Comparison of ENCODE assay signal across 31 cellular contexts in the genomic region with DNA sequence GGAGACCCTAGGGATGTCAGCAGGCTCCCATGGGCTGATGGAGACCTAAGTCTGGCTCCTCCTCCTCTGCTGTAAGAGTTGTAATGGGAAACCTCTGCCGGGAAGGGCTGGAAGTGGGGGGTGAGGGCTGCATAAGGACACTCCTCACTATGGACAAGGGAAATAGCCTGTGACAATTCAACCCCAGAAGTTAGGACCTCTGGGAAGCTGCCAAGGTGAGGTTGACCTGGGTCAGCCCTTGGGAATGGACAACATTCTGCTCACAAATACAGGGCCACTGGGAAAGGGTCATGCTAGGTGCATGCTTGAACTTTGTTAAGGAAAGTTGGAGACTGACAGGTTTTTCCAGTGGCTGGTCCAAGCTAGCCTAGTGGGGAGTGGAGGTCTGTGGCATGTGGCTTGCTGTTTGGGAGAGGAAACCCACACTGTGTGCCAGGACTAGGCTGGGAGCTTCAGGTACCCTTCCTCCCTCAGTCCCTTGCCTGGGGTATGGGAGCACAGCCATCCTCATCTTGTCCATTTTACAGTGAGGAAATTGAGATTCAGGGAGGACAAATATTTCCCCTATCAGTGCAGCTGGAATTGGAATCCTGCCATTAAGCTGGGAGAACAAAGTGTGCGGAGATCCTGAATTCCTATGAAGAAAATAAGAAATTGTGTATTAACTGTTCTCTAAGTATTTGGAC.
DNase-seq lines count a peak whose midpoint lies in the region; ATAC-seq, FAIRE-seq and TF ChIP-seq lines count a peak whose summit lies in the region.
"Had no signal": no experiment of that assay in that cellular context is flagged by ENCODE, and none has a peak within 500 bp of the region (broad histone marks: within the 10 kb centered on the region; RNA-seq: fewer than 3 reads in every experiment).

No MANE protein-coding gene starts in this region.

- no peak overlapping the region for H2AFZ ChIP-seq in HepG2 (ENCODE audit: low read length)

- intact Hi-C loops in HepG2 (cut with micrococcal nuclease; ENCODE audit: unreplicated experiment): no loop called here
- intact Hi-C loops in heart left ventricle (cut with DNase I): no loop called here
- intact Hi-C loops in sciatic nerve (cut with DNase I): no loop called here

- H4K20me1 ChIP-seq in HepG2 (ENCODE audit: insufficient read depth, low read length): no peaks in the 10 kb centered on the region

- no peak overlapping the region for H3K9ac ChIP-seq in liver (ENCODE audit: low read depth in 1 of 2, low read length in 2 of 2)
- H3K9ac ChIP-seq in HepG2 (ENCODE audit: insufficient read depth, low read depth, low read length): no peak overlapping the region
- H3K9ac ChIP-seq: KMS-11 had no signal

- POLR2A ChIA-PET in HepG2 (lab: Yijun Ruan, JAX): no interaction called here

- TF ChIP-seq EP300 in HepG2 (IDR thresholded peaks at IDR 0.05; ENCODE audit: low read depth in 2 of 2, low read length in 2 of 2) (no peak), HepG2 (CRISPR knock-in tag; IDR thresholded peaks at IDR 0.05; ENCODE audit: borderline replicate concordance) (no peak)

- TF ChIP-seq CTCF in liver (IDR thresholded peaks at IDR 0.05; ENCODE audit: low read depth, low read length, missing input control) (no peak), HepG2 (CRISPR knock-in tag; IDR thresholded peaks at IDR 0.05) (no peak), heart left ventricle (IDR thresholded peaks at IDR 0.05) (no peak)

- H3K79me2 ChIP-seq in HepG2 (ENCODE audit: insufficient read depth, low read length): no peaks in the 10 kb centered on the region

- BruUV-seq in HepG2 (replicated peaks; lab: Mats Ljungman, UMichigan): no TSS peak

- in situ Hi-C loops in HepG2 (cut with HindIII; ENCODE audit: extremely low pct_ligation_motif_present, low pct_unique_long_range_greater_than_20kb): no loop called here

- no peak for ATAC-seq in HepG2
- peak in 3 of 4 donors; percentile 5 to 39 (median 39) for ATAC-seq in heart left ventricle
- ATAC-seq in left lobe of liver: peak; percentile 86
- ATAC-seq in sciatic nerve: no peak
- ATAC-seq: body of pancreas, GM12878, left lung, T-cell had no signal

- H3K36me3 ChIP-seq in liver (ENCODE audit: control insufficient read depth in 4 of 4, insufficient read depth in 3 of 4, low read depth in 1 of 4, low read length in 3 of 4): no peaks in the 10 kb centered on the region
- H3K36me3 ChIP-seq in HepG2 (replicated peaks in 1 of 2; ENCODE audit: control insufficient read depth in 1 of 2, insufficient read depth in 2 of 2, low read length in 2 of 2): no peaks in the 10 kb centered on the region
- H3K36me3 ChIP-seq in heart left ventricle: no peaks in the 10 kb centered on the region
- H3K36me3 ChIP-seq: adrenal gland, esophagus squamous epithelium, left lung, MG63, tibial nerve had no signal

- H3K27ac ChIP-seq in liver (ENCODE audit: low read depth in 1 of 2, low read length in 2 of 2) (no peak overlapping the region), HepG2 (ENCODE audit: extremely low read length, insufficient read depth, low read length) (no peak overlapping the region), heart left ventricle (no peak overlapping the region)
- H3K27ac ChIP-seq: adrenal gland, body of pancreas, esophagus squamous epithelium, HL-60, KMS-11, left lung, tibial nerve had no signal

- no peak overlapping the region for H3K4me2 ChIP-seq in HepG2 (ENCODE audit: low read depth, low read length)
- H3K4me2 ChIP-seq: KMS-11 had no signal

- FAIRE-seq in HepG2 (lab: Jason Lieb, UNC): no peak
- FAIRE-seq: endometrium, GM12878 had no signal

- no peak for TF ChIP-seq POLR2A in HepG2 (IDR thresholded peaks at IDR 0.05; ENCODE audit: insufficient read depth in 1 of 2, low read depth in 2 of 2, low read length in 2 of 2)
- TF ChIP-seq POLR2A in heart left ventricle (IDR thresholded peaks at IDR 0.05): no peak

- H3K4me3 ChIP-seq in liver (ENCODE audit: low read depth in 1 of 3, low read length in 3 of 3): no peak overlapping the region
- no peak overlapping the region for H3K4me3 ChIP-seq in HepG2 (replicated peaks in 1 of 3; ENCODE audit: insufficient read depth in 1 of 3, low read depth in 2 of 3, low read length in 3 of 3)
- H3K4me3 ChIP-seq in heart left ventricle: no peak overlapping the region
- H3K4me3 ChIP-seq: adrenal gland, body of pancreas, esophagus squamous epithelium, GM12878, left lung, MG63, tibial nerve had no signal

- CTCF ChIA-PET in HepG2 (lab: Yijun Ruan, JAX; ENCODE audit: low intra/inter-chr PET ratio, low total read pairs): no interaction called here

- DNase-seq in HepG2 (ENCODE audit: low spot score) (no peak), heart left ventricle (peak in 1 of 5 donors; percentile 26), left lobe of liver (ENCODE audit: low spot score) (peak; percentile 58), islet precursor cell (no peak), epidermal melanocyte (ENCODE audit: insufficient read length, low spot score) (no peak), sciatic nerve (ENCODE audit: low spot score) (no peak)
- DNase-seq: ACHN; activated CD4-positive, alpha-beta T cell treated with anti-CD3 and anti-CD28 coated beads, Interleukin-2, amount 50 U/mL, for 4 hours; activated naive CD4-positive, alpha-beta T cell treated with anti-CD3 and anti-CD28 coated beads, Interleukin-2, amount 10 ng/mL, durations not matched to agents 7 days and 5 days; adrenal gland; body of pancreas; CD8-positive, alpha-beta memory T cell; EL; esophagus squamous epithelium; foreskin melanocyte; GOT3; left lung; MG63; NCI-H1930; NCI-H226; NCI-H748 treated with DMSO at 0.1 percent for 48 hours; RPMI8226; stimulated activated CD4-positive, alpha-beta T cell treated with anti-CD3 and anti-CD28 coated beads, Interleukin-15, amount 100 ng/mL, for 24 hours; stimulated activated CD4-positive, alpha-beta T cell treated with anti-CD3 and anti-CD28 coated beads, Interleukin-4, amount 100 ng/mL, for 4 hours; T-cell had no signal

- H3K9me3 ChIP-seq in liver (ENCODE audit: control insufficient read depth in 4 of 4, low read length in 3 of 4): no peaks in the 10 kb centered on the region
- no peaks in the 10 kb centered on the region for H3K9me3 ChIP-seq in HepG2 (ENCODE audit: low read length)
- no peaks in the 10 kb centered on the region for H3K9me3 ChIP-seq in heart left ventricle
- H3K9me3 ChIP-seq: adrenal gland, body of pancreas, esophagus squamous epithelium, left lung, MG63, tibial nerve had no signal

- WGBS in liver: 40% methylated on average over 2 of the region's 2 CpGs
- 36% methylated on average over 2 of the region's 2 CpGs for WGBS in HepG2 (ENCODE audit: low lambda C conversion rate)
- 18 to 30% (median 26%) methylated on average over 2 of the region's 2 CpGs for WGBS in heart left ventricle, 4 donors

- H3K4me1 ChIP-seq in liver (ENCODE audit: control insufficient read depth in 4 of 4, insufficient read depth in 4 of 4, low read length in 3 of 4) (peaks cover 2 to 15% (median 5%) of the 10 kb centered on the region in 4 donors), HepG2 (ENCODE audit: insufficient read depth, low read length) (no peaks in the 10 kb centered on the region), heart left ventricle (no peaks in the 10 kb centered on the region)
- H3K4me1 ChIP-seq: adrenal gland, esophagus squamous epithelium, left lung, tibial nerve had no signal

- H3K27me3 ChIP-seq in liver (ENCODE audit: control insufficient read depth in 4 of 4, insufficient read depth in 4 of 4, low read length in 3 of 4): no peaks in the 10 kb centered on the region
- H3K27me3 ChIP-seq in HepG2 (ENCODE audit: control insufficient read depth in 1 of 2, insufficient read depth in 2 of 2, low read length in 2 of 2): 0 out of 5 replicates have a peak, but pooled peaks cover 0 to 4% of the 10 kb centered on the region in 2 experiments
- H3K27me3 ChIP-seq in heart left ventricle: peaks cover 0 to 4% (median 0%) of the 10 kb centered on the region in 9 donors
- H3K27me3 ChIP-seq: adrenal gland, body of pancreas, esophagus squamous epithelium, MG63, tibial nerve had no signal

- TF ChIP-seq RAD21 in liver (IDR thresholded peaks at IDR 0.05) (peak; percentile 41 to 71), HepG2 (CRISPR knock-in tag; IDR thresholded peaks at IDR 0.05) (no peak)

TF ChIP-seq in liver, 16 proteins besides CTCF, POLR2A, EP300 and RAD21 (continues in another document):
- peak; percentile 76 to 79 for TF ChIP-seq HNF4A (conservative IDR thresholded peaks at IDR 0.05)
- TF ChIP-seq HNF4G (IDR thresholded peaks at IDR 0.05): peak; percentile 28
- TF ChIP-seq FOXA2 (IDR thresholded peaks at IDR 0.05): peak; percentile 38
- TF ChIP-seq FOXA1 (IDR thresholded peaks at IDR 0.05): peak; percentile 62
- TF ChIP-seq GABPA (IDR thresholded peaks at IDR 0.05 in 1 of 2, conservative IDR thresholded peaks at IDR 0.05 in 1 of 2): no peak
- TF ChIP-seq ATF3 (IDR thresholded peaks at IDR 0.05): no peak
- peak; percentile 88 for TF ChIP-seq SP1 (IDR thresholded peaks at IDR 0.05)
- TF ChIP-seq JUND (IDR thresholded peaks at IDR 0.05): peak; percentile 56 to 80
- TF ChIP-seq NR2F2 (IDR thresholded peaks at IDR 0.05): peak; percentile 58
- TF ChIP-seq RXRA (IDR thresholded peaks at IDR 0.05): peak; percentile 95 to 98
- peak; percentile 56 to 64 for TF ChIP-seq EGR1 (IDR thresholded peaks at IDR 0.05; ENCODE audit: low read depth in 2 of 2)

TF ChIP-seq in HepG2, 621 proteins besides CTCF, POLR2A, EP300 and RAD21 (continues in another document):
- TF ChIP-seq BHLHE40 (IDR thresholded peaks at IDR 0.05; ENCODE audit: low read length): no peak
- TF ChIP-seq RELA (CRISPR knock-in tag; IDR thresholded peaks at IDR 0.05): no peak
- TF ChIP-seq ZNF790 (CRISPR knock-in tag; IDR thresholded peaks at IDR 0.05; ENCODE audit: borderline replicate concordance): no peak
- no peak for TF ChIP-seq HBP1 (CRISPR knock-in tag; IDR thresholded peaks at IDR 0.05; ENCODE audit: low read depth)
- no peak for TF ChIP-seq PAX8 (CRISPR knock-in tag; IDR thresholded peaks at IDR 0.05; ENCODE audit: borderline replicate concordance)
- no peak for TF ChIP-seq HOXA3 (CRISPR knock-in tag; IDR thresholded peaks at IDR 0.05)

Comparison
In these comparisons a context has a peak if more than half of its experiments do, and no peak if none do; other contexts are left out.
1. ATAC-seq: peak in heart left ventricle (3 of 4) and left lobe of liver (single experiment); none in HepG2 (single experiment) and sciatic nerve (single experiment).